ENCODE assay signal across 1 cellular context in genomic region chr18:75075429-75075841, GRCh38.
TF ChIP-seq lines count a peak whose summit lies in the region.

No MANE protein-coding gene starts in this region.

TF ChIP-seq in SK-N-SH treated with all-trans-retinoic acid at 6 μM for 48 hours, 23 proteins besides CTCF, POLR2A, EP300 and RAD21 (continued from another document):
- no peak for TF ChIP-seq TSHZ2 (CRISPR knock-in tag; IDR thresholded peaks at IDR 0.05)
- no peak for TF ChIP-seq ISL1 (CRISPR knock-in tag; IDR thresholded peaks at IDR 0.05)
- no peak for TF ChIP-seq ZFP3 (CRISPR knock-in tag; IDR thresholded peaks at IDR 0.05)
- TF ChIP-seq TCF4 (CRISPR knock-in tag; IDR thresholded peaks at IDR 0.05; ENCODE audit: borderline replicate concordance): no peak
- TF ChIP-seq PPARA (CRISPR knock-in tag; IDR thresholded peaks at IDR 0.05; ENCODE audit: borderline replicate concordance): no peak
- no peak for TF ChIP-seq ZC3H10 (CRISPR knock-in tag; IDR thresholded peaks at IDR 0.05)
- no peak for TF ChIP-seq SNAI2 (CRISPR knock-in tag; IDR thresholded peaks at IDR 0.05)
- TF ChIP-seq, protein P1, sequence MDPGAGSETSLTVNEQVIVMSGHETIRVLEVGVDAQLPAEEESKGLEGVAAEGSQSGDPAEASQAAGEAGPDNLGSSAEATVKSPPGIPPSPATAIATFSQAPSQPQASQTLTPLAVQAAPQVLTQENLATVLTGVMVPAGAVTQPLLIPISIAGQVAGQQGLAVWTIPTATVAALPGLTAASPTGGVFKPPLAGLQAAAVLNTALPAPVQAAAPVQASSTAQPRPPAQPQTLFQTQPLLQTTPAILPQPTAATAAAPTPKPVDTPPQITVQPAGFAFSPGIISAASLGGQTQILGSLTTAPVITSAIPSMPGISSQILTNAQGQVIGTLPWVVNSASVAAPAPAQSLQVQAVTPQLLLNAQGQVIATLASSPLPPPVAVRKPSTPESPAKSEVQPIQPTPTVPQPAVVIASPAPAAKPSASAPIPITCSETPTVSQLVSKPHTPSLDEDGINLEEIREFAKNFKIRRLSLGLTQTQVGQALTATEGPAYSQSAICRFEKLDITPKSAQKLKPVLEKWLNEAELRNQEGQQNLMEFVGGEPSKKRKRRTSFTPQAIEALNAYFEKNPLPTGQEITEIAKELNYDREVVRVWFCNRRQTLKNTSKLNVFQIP (CRISPR knock-in tag; IDR thresholded peaks at IDR 0.05; ENCODE audit: borderline replicate concordance, low read depth): no peak
- no peak for TF ChIP-seq ZNF8 (CRISPR knock-in tag; IDR thresholded peaks at IDR 0.05)
- no peak for TF ChIP-seq OSR1 (CRISPR knock-in tag; IDR thresholded peaks at IDR 0.05)
- TF ChIP-seq RARB (CRISPR knock-in tag; IDR thresholded peaks at IDR 0.05): no peak
- TF ChIP-seq TOX (CRISPR knock-in tag; IDR thresholded peaks at IDR 0.05; ENCODE audit: borderline replicate concordance): no peak
